ENCODE assay signal across 16 cellular contexts in the genomic region with DNA sequence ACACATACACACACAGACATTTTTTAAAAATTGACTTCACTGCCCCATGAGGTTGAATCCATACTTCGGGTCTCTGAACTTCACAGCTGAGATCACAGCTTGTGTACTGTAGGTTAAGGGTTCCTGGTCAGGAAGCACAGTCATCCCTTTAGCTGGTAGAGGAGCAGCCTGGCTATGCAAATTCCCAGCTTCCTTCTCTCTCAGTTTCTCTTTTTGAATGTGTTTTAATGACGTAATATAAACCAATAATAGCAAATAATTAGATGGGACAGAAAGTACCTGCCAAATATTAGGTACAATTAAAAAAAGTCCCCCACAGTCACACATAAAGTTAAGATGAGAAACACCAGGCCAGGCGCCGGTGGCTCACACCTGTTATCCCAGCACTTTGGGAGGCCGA.
"Had no signal": no experiment of that assay in that cellular context is flagged by ENCODE, and none has a peak within 500 bp of the region (broad histone marks: within the 10 kb centered on the region; RNA-seq: fewer than 3 reads in every experiment).

No MANE protein-coding gene starts in this region.

- H3K27ac Mint-ChIP-seq: activated CD4-positive, alpha-beta memory T cell treated with anti-CD3 and anti-CD28 coated beads for 36 hours; activated naive CD8-positive, alpha-beta T cell; immature natural killer cell; stimulated activated effector memory CD8-positive, alpha-beta T cell treated with anti-CD3 and anti-CD28 coated beads, Interleukin-12 subunit alpha, Interleukin-12 subunit beta, amount 100 ng/mL, for 72 hours had no signal

- DNase-seq: activated CD4-positive, alpha-beta memory T cell treated with anti-CD3 and anti-CD28 coated beads for 36 hours; activated CD4-positive, CD25-positive, alpha-beta regulatory T cell treated with anti-CD3 and anti-CD28 coated beads, Interleukin-2, amount 50 U/mL, for 72 hours; activated effector memory CD4-positive, alpha-beta T cell treated with anti-CD3 and anti-CD28 coated beads, Interleukin-2, amount 50 U/mL, for 16 hours; activated T-cell treated with anti-CD3 and anti-CD28 coated beads, Interleukin-2, amount 50 U/mL, for 4 hours; aorta; glutamatergic neuron; immature natural killer cell; left colon; naive B cell; nucleus accumbens; T-helper 2 cell had no signal

- H3K27ac ChIP-seq: esophagus muscularis mucosa, tibial nerve had no signal

- H3K9me3 Mint-ChIP-seq: activated CD4-positive, alpha-beta memory T cell treated with anti-CD3 and anti-CD28 coated beads for 36 hours; activated T-cell treated with anti-CD3 and anti-CD28 coated beads, Interleukin-2, amount 50 U/mL, for 4 hours; stimulated activated effector memory CD8-positive, alpha-beta T cell treated with anti-CD3 and anti-CD28 coated beads, Interleukin-12 subunit alpha, Interleukin-12 subunit beta, amount 100 ng/mL, for 72 hours had no signal

- H3K27me3 Mint-ChIP-seq: naive B cell had no signal

- ATAC-seq: activated T-cell treated with anti-CD3 and anti-CD28 coated beads, Interleukin-2, amount 50 U/mL, for 4 hours; left colon; right cardiac atrium; stimulated activated effector memory CD8-positive, alpha-beta T cell treated with anti-CD3 and anti-CD28 coated beads, Interleukin-12 subunit alpha, Interleukin-12 subunit beta, amount 100 ng/mL, for 72 hours had no signal

- H3K4me1 Mint-ChIP-seq: immature natural killer cell; naive B cell; stimulated activated effector memory CD8-positive, alpha-beta T cell treated with anti-CD3 and anti-CD28 coated beads, Interleukin-12 subunit alpha, Interleukin-12 subunit beta, amount 100 ng/mL, for 72 hours had no signal

- H3K4me3 Mint-ChIP-seq: activated CD4-positive, alpha-beta memory T cell treated with anti-CD3 and anti-CD28 coated beads for 36 hours; activated naive CD8-positive, alpha-beta T cell; activated T-cell treated with anti-CD3 and anti-CD28 coated beads, Interleukin-2, amount 50 U/mL, for 4 hours; immature natural killer cell; naive B cell; stimulated activated effector memory CD8-positive, alpha-beta T cell treated with anti-CD3 and anti-CD28 coated beads, Interleukin-12 subunit alpha, Interleukin-12 subunit beta, amount 100 ng/mL, for 72 hours had no signal

- H3K36me3 Mint-ChIP-seq: activated CD4-positive, alpha-beta memory T cell treated with anti-CD3 and anti-CD28 coated beads for 36 hours; activated naive CD8-positive, alpha-beta T cell; immature natural killer cell; naive B cell; stimulated activated effector memory CD8-positive, alpha-beta T cell treated with anti-CD3 and anti-CD28 coated beads, Interleukin-12 subunit alpha, Interleukin-12 subunit beta, amount 100 ng/mL, for 72 hours had no signal
